In genomic region chr21:38170283-38170682, GRCh38 we compare ENCODE assay signal across 8 cellular contexts.
A peak's percentile ranks its signal among the peaks of the same experiment; 100 is the strongest.
DNase-seq lines count a peak whose midpoint lies in the region; ATAC-seq and TF ChIP-seq lines count a peak whose summit lies in the region.

No MANE protein-coding gene starts in this region.

- intact Hi-C loops in mammary epithelial cell (cut with micrococcal nuclease): loop anchor here (2.0 to 5.0 kb wide), 3 partner anchors 47 to 457 kb away; partner anchors contain the start of gene KCNJ6

- H3K4me3 ChIP-seq in mammary epithelial cell (replicated peaks in 1 of 3; ENCODE audit: insufficient read depth in 1 of 3, low read depth in 2 of 3, low read length in 3 of 3): no peak overlapping the region

- TF ChIP-seq RAD21 in Ishikawa (IDR thresholded peaks at IDR 0.05; ENCODE audit: low read depth): peak; percentile 54

- in situ Hi-C loops in mammary epithelial cell (cut with MboI; ENCODE audit: low sequenced_read_pairs in 2 of 2): loop anchor here in 1 of 2 donors (5.0 kb wide), 1 partner anchor 182 kb away; no protein-coding TSS in a partner anchor

- no peak overlapping the region for H3K4me2 ChIP-seq in mammary epithelial cell (ENCODE audit: insufficient read depth, low read depth, low read length)

- peaks cover 9% of the 10 kb centered on the region for H3K4me1 ChIP-seq in mammary epithelial cell (ENCODE audit: insufficient read depth, low read length)

- no peak for TF ChIP-seq EP300 in Ishikawa (IDR thresholded peaks at IDR 0.05; ENCODE audit: borderline replicate concordance)

- no peaks in the 10 kb centered on the region for H3K27me3 Mint-ChIP-seq in nephron (ENCODE audit: low read depth)
- H3K27me3 Mint-ChIP-seq in activated T-cell treated with anti-CD3 and anti-CD28 coated beads, Interleukin-2, amount 50 U/mL, for 4 hours (ENCODE audit: low read depth): peaks cover 4% of the 10 kb centered on the region

- TF ChIP-seq CTCF in mammary epithelial cell (conservative IDR thresholded peaks at IDR 0.05 in 1 of 2, IDR thresholded peaks at IDR 0.05 in 1 of 2; ENCODE audit: extremely low read depth in 1 of 2, insufficient read depth in 1 of 2, low read depth in 1 of 2, low read length in 2 of 2) (peak; percentile 73 to 79), nephron (IDR thresholded peaks at IDR 0.05; ENCODE audit: unreplicated experiment in 3 of 3) (peak; percentile 45 to 56 (median 47))

- H3K27ac ChIP-seq in mammary epithelial cell (ENCODE audit: insufficient read depth, low read depth, low read length): no peak overlapping the region

- no peaks in the 10 kb centered on the region for H3K9me3 ChIP-seq in mammary epithelial cell (replicated peaks; ENCODE audit: insufficient read depth, low read length)

- no peaks in the 10 kb centered on the region for H3K79me2 ChIP-seq in mammary epithelial cell (ENCODE audit: insufficient read depth, low read length)

- H2AFZ ChIP-seq in mammary epithelial cell (ENCODE audit: low read depth, low read length): no peak overlapping the region

- H3K9ac ChIP-seq in mammary epithelial cell (ENCODE audit: insufficient read depth, low read length): no peak overlapping the region

- H4K20me1 ChIP-seq in mammary epithelial cell (ENCODE audit: insufficient read depth, low read length): no peaks in the 10 kb centered on the region

- no peak overlapping the region for H3K4me3 Mint-ChIP-seq in nephron
- no peak overlapping the region for H3K4me3 Mint-ChIP-seq in activated T-cell treated with anti-CD3 and anti-CD28 coated beads, Interleukin-2, amount 50 U/mL, for 4 hours

- H3K36me3 ChIP-seq in mammary epithelial cell (ENCODE audit: insufficient read depth, low read length): no peaks in the 10 kb centered on the region

- H3K27me3 ChIP-seq in mammary epithelial cell (ENCODE audit: insufficient read depth, low read length): no peaks in the 10 kb centered on the region

- H3K27ac Mint-ChIP-seq in nephron: peak overlapping the region; percentile 35 to 92 (median 60)

- H3K4me1 Mint-ChIP-seq in nephron: peaks cover 51% of the 10 kb centered on the region
- H3K4me1 Mint-ChIP-seq in activated T-cell treated with anti-CD3 and anti-CD28 coated beads, Interleukin-2, amount 50 U/mL, for 4 hours (ENCODE audit: low read depth): no peaks in the 10 kb centered on the region

- BruUV-seq in mammary epithelial cell (replicated peaks; lab: Mats Ljungman, UMichigan): no TSS peak

- no peaks in the 10 kb centered on the region for H3K36me3 Mint-ChIP-seq in nephron (ENCODE audit: low read depth)
- H3K36me3 Mint-ChIP-seq in activated T-cell treated with anti-CD3 and anti-CD28 coated beads, Interleukin-2, amount 50 U/mL, for 4 hours (ENCODE audit: insufficient read depth): no peaks in the 10 kb centered on the region

- H3K9me3 Mint-ChIP-seq in nephron: no peaks in the 10 kb centered on the region
- no peaks in the 10 kb centered on the region for H3K9me3 Mint-ChIP-seq in activated T-cell treated with anti-CD3 and anti-CD28 coated beads, Interleukin-2, amount 50 U/mL, for 4 hours

- CTCF ChIA-PET in mammary epithelial cell (lab: Charles Lee; ENCODE audit: low non-redundant PET): interaction anchor here (0.5 to 1.3 kb wide), 6 partner anchors 159 to 934 kb away, joined by 3 to 19 read pairs (median 4); no protein-coding TSS in a partner anchor

- DNase-seq in ELF-1 (ENCODE audit: low read depth, low spot score) (peak; percentile 70), mammary epithelial cell (peak; percentile 43), GM19240 (ENCODE audit: insufficient read length, low spot score) (no peak)
- no peak for DNase-seq in activated T-cell treated with anti-CD3 and anti-CD28 coated beads, Interleukin-2, amount 50 U/mL, for 4 hours

- ATAC-seq in HG03565 (IDR thresholded peaks at IDR 0.05; ENCODE audit: unreplicated experiment): no peak
- ATAC-seq in activated T-cell treated with anti-CD3 and anti-CD28 coated beads, Interleukin-2, amount 50 U/mL, for 4 hours: no peak
- ATAC-seq in activated CD4-positive, CD25-positive, alpha-beta regulatory T cell treated with anti-CD3 and anti-CD28 coated beads, Interleukin-2, amount 50 U/mL, for 24 hours: no peak

- dilution Hi-C loops in mammary epithelial cell (cut with HindIII; ENCODE audit: low sequenced_read_pairs): loop anchor here (5.0 kb wide), 1 partner anchor 182 kb away; no protein-coding TSS in a partner anchor

- 35% methylated on average over 2 of the region's 2 CpGs for WGBS in mammary epithelial cell (ENCODE audit: low coverage, missing lambda C conversion rate)

TF ChIP-seq in Ishikawa, 13 proteins besides CTCF, POLR2A, EP300 and RAD21:
- TF ChIP-seq CEBPB (IDR thresholded peaks at IDR 0.05) (no peak), EGR1 (IDR thresholded peaks at IDR 0.05) (no peak)

Comparison
In these comparisons a context has a peak if more than half of its experiments do, and no peak if none do; other contexts are left out.
1. DNase-seq: peak in ELF-1 (single experiment) and mammary epithelial cell (single experiment); none in activated T-cell treated with anti-CD3 and anti-CD28 coated beads, Interleukin-2, amount 50 U/mL, for 4 hours (single experiment) and GM19240 (single experiment).